ENCODE assay signal across 12 cellular contexts in the genomic region with DNA sequence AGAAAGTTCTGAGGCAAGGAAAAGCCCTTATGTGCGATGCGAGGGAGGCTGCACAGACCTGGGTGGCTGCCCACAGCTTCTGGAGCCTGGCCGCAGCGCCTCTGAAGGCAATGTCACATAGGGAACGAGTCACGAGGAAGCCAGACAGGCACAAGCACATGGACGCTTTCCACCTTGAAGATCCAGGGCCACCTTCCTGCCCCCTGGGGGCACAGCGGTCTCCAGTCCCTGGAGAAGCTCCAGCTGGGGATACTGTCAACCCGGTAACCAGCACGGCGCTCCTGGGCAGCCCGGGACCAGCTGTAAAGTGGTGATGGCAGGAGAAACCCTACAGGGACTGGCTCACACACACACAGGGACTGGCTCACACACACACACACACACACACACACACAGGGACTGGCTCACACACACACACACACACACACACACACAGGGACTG.
A peak's percentile ranks its signal among the peaks of the same experiment; 100 is the strongest.
DNase-seq lines count a peak whose midpoint lies in the region; ATAC-seq lines count a peak whose summit lies in the region.
"Had no signal": no experiment of that assay in that cellular context is flagged by ENCODE, and none has a peak within 500 bp of the region (broad histone marks: within the 10 kb centered on the region; RNA-seq: fewer than 3 reads in every experiment).

No MANE protein-coding gene starts in this region.

- H3K9me3 ChIP-seq in GM23248 (ENCODE audit: low read depth), result no peaks in the 10 kb centered on the region
- H3K9me3 ChIP-seq in iPS-20b (ENCODE audit: insufficient read depth, low read depth, low read length), result peaks cover 12% of the 10 kb centered on the region; the same call in 1 of the 2 replicates
- H3K9me3 ChIP-seq in skeletal muscle satellite cell (replicated peaks; ENCODE audit: low read length), result no peaks in the 10 kb centered on the region
- H3K9me3 ChIP-seq: adrenal gland, lower lobe of right lung had no signal

- H3K27ac ChIP-seq in GM23248 (no peak overlapping the region), angular gyrus (ENCODE audit: low read depth, low read length) (peak overlapping the region; percentile 20), iPS-20b (ENCODE audit: low read length) (no peak overlapping the region)
- H3K27ac ChIP-seq: adrenal gland, lower lobe of right lung had no signal

- H3K9me2 ChIP-seq in GM23248 (ENCODE audit: insufficient read depth), result no peaks in the 10 kb centered on the region

- 1 to 3% methylated on average over 12 of the region's 12 CpGs for WGBS in GM23248 (ENCODE audit: low coverage in 1 of 2, low lambda C conversion rate in 2 of 2, missing lambda C conversion rate in 2 of 2), 2 experiments

- peak overlapping the region; percentile 58 for H3K4me2 ChIP-seq in GM23248 (ENCODE audit: unreplicated experiment)
- peak overlapping the region; percentile 81 for H3K4me2 ChIP-seq in skeletal muscle satellite cell (ENCODE audit: low read length)

- H4K20me1 ChIP-seq in GM23248 (ENCODE audit: insufficient read depth), result no peaks in the 10 kb centered on the region

- H3K4me3 ChIP-seq in GM23248 (peak overlapping the region; percentile 50), iPS-20b (ENCODE audit: low read length) (peak overlapping the region; percentile 54), skeletal muscle satellite cell (ENCODE audit: low read length) (peak overlapping the region; percentile 60)
- H3K4me3 ChIP-seq: adrenal gland, lower lobe of right lung had no signal

- H3K27me3 ChIP-seq in GM23248 (replicated peaks; ENCODE audit: insufficient read depth) (no peaks in the 10 kb centered on the region), iPS-20b (ENCODE audit: insufficient read depth, low read length) (peaks cover 10% of the 10 kb centered on the region; the same call in 1 of the 2 replicates), skeletal muscle satellite cell (ENCODE audit: control insufficient read depth, insufficient read depth, low read length) (no peaks in the 10 kb centered on the region)
- H3K27me3 ChIP-seq: adrenal gland had no signal

- no peaks in the 10 kb centered on the region for H3K4me1 ChIP-seq in GM23248 (ENCODE audit: insufficient read depth)
- peaks cover 4% of the 10 kb centered on the region; the same call in 1 of the 2 replicates for H3K4me1 ChIP-seq in iPS-20b (ENCODE audit: insufficient read depth, low read length)
- peaks cover 8% of the 10 kb centered on the region for H3K4me1 ChIP-seq in skeletal muscle satellite cell (ENCODE audit: control insufficient read depth, insufficient read depth, low read length)
- H3K4me1 ChIP-seq: adrenal gland, lower lobe of right lung had no signal

- DNase-seq in GM23248 (peak; percentile 44), DMS79 (lab: John Stamatoyannopoulos, UW) (no peak)
- DNase-seq: lower lobe of right lung, NCI-H146, T-helper 17 cell had no signal

- no peaks in the 10 kb centered on the region for H3F3A ChIP-seq in GM23248 (ENCODE audit: insufficient read depth)

- ATAC-seq in GM21447 (IDR thresholded peaks at IDR 0.05; ENCODE audit: unreplicated experiment) (no peak), GM19035 (IDR thresholded peaks at IDR 0.05; ENCODE audit: unreplicated experiment) (no peak), HG02852 (IDR thresholded peaks at IDR 0.05; ENCODE audit: unreplicated experiment) (no peak)
- ATAC-seq: T-helper 17 cell had no signal

- in situ Hi-C loops in GM23248 (cut with MboI), result no loop called here

- no peaks in the 10 kb centered on the region for H3K79me2 ChIP-seq in GM23248 (ENCODE audit: insufficient read depth)

- H3K36me3 ChIP-seq in GM23248 (ENCODE audit: low read depth) (no peaks in the 10 kb centered on the region), iPS-20b (ENCODE audit: insufficient read depth, low read depth, low read length) (no peaks in the 10 kb centered on the region), skeletal muscle satellite cell (ENCODE audit: insufficient read depth, low read length) (no peaks in the 10 kb centered on the region)
- H3K36me3 ChIP-seq: adrenal gland, lower lobe of right lung had no signal

- peak overlapping the region; percentile 51; the same call in 1 of the 2 replicates for H2AFZ ChIP-seq in GM23248

- H3K9ac ChIP-seq in GM23248, result no peak overlapping the region
- no peak overlapping the region for H3K9ac ChIP-seq in iPS-20b (ENCODE audit: low read depth, low read length)
- no peak overlapping the region for H3K9ac ChIP-seq in skeletal muscle satellite cell (ENCODE audit: low read depth, low read length)
